Comparison of ENCODE assay signal across 12 cellular contexts in genomic region chr9:121298016-121298538, GRCh38. TPM values are rescaled to one million over a fixed set of nuclear protein-coding genes. Genes with fewer than 3 reads are reported as not detected.
DNase-seq lines count a peak whose midpoint lies in the region; ATAC-seq, FAIRE-seq and TF ChIP-seq lines count a peak whose summit lies in the region.
"Had no signal": no experiment of that assay in that cellular context is flagged by ENCODE, and none has a peak within 500 bp of the region (broad histone marks: within the 10 kb centered on the region; RNA-seq: fewer than 3 reads in every experiment).

No MANE protein-coding gene starts in this region.

- H3K36me3 Mint-ChIP-seq in astrocyte (ENCODE audit: low read depth, unreplicated experiment), result peaks cover 23% of the 10 kb centered on the region

- no peak for FAIRE-seq in astrocyte (lab: Jason Lieb, UNC)
- FAIRE-seq: G401.6 had no signal

- peaks cover 22% of the 10 kb centered on the region for H3K4me1 Mint-ChIP-seq in astrocyte (ENCODE audit: low read depth, unreplicated experiment)

- no peaks in the 10 kb centered on the region for H3K9me3 Mint-ChIP-seq in astrocyte (ENCODE audit: unreplicated experiment)

- peaks cover 53 to 78% (median 62%) of the 10 kb centered on the region in 10 experiments for H3K4me1 ChIP-seq in BLaER1 treated with 17β-estradiol and CSF1 and Interleukin-3, amounts not matched to agents 10 nM and 100 nM
- H3K4me1 ChIP-seq in astrocyte (ENCODE audit: insufficient read depth, low read length), result peaks cover 11% of the 10 kb centered on the region
- H3K4me1 ChIP-seq in left lung, result peaks cover 29 to 85% of the 10 kb centered on the region in 2 donors
- peaks cover 56 to 63% of the 10 kb centered on the region in 2 donors for H3K4me1 ChIP-seq in gastrocnemius medialis

- no peak for TF ChIP-seq POLR2A in gastrocnemius medialis (IDR thresholded peaks at IDR 0.05)

- ATAC-seq in left lung, result no peak
- ATAC-seq in gastrocnemius medialis, result no peak
- no peak for ATAC-seq in GM19324 (IDR thresholded peaks at IDR 0.05; ENCODE audit: low FRiP score, unreplicated experiment)

- intact Hi-C loops in left lung (cut with DNase I), result no loop called here
- intact Hi-C loops in gastrocnemius medialis (cut with DNase I; ENCODE audit: low total_unique reads), result loop anchor here (2.0 to 5.0 kb wide), 2 partner anchors 13 to 86 kb away; no protein-coding TSS in a partner anchor

- no peaks in the 10 kb centered on the region for H3K9me3 ChIP-seq in BLaER1 treated with 17β-estradiol and CSF1 and Interleukin-3, amounts not matched to agents 10 nM and 100 nM (replicated peaks in 1 of 11)
- H3K9me3 ChIP-seq in astrocyte (ENCODE audit: insufficient read depth, low read depth, low read length), result no peaks in the 10 kb centered on the region
- no peaks in the 10 kb centered on the region for H3K9me3 ChIP-seq in left lung
- H3K9me3 ChIP-seq in gastrocnemius medialis, result no peaks in the 10 kb centered on the region
- H3K9me3 ChIP-seq: colonic mucosa had no signal

- peaks cover 0 to 89% (median 0%) of the 10 kb centered on the region in 11 experiments; a peak in 5 of 22 replicates for H4K20me1 ChIP-seq in BLaER1 treated with 17β-estradiol and CSF1 and Interleukin-3, amounts not matched to agents 10 nM and 100 nM
- peaks cover 41% of the 10 kb centered on the region for H4K20me1 ChIP-seq in astrocyte (ENCODE audit: insufficient read depth, low read length)

- no peak for TF ChIP-seq CTCF in astrocyte (IDR thresholded peaks at IDR 0.05; ENCODE audit: insufficient read depth, low read depth, low read length)
- no peak for TF ChIP-seq CTCF in left lung (IDR thresholded peaks at IDR 0.05)
- no peak for TF ChIP-seq CTCF in gastrocnemius medialis (IDR thresholded peaks at IDR 0.05 in 4 of 5, conservative IDR thresholded peaks at IDR 0.05 in 1 of 5)

- H3K27ac Mint-ChIP-seq in astrocyte (ENCODE audit: unreplicated experiment), result no peak overlapping the region

- no peak for DNase-seq in astrocyte (ENCODE audit: low read depth)
- no peak for DNase-seq in left lung
- DNase-seq in gastrocnemius medialis, result no peak
- no peak for DNase-seq in dedifferentiated amniotic fluid mesenchymal stem cell (ENCODE audit: extremely low spot score)
- no peak for DNase-seq in C1 segment of cervical spinal cord (lab: John Stamatoyannopoulos, UW)
- no peak for DNase-seq in NCI-H187 treated with DMSO at 0.1 percent for 48 hours (lab: John Stamatoyannopoulos, UW)
- DNase-seq: colonic mucosa, occipital lobe had no signal

- H2AFZ ChIP-seq in astrocyte (ENCODE audit: low read depth, low read length), result no peak overlapping the region

- H3K36me3 ChIP-seq in BLaER1 treated with 17β-estradiol and CSF1 and Interleukin-3, amounts not matched to agents 10 nM and 100 nM, result peaks cover 4 to 54% (median 6%) of the 10 kb centered on the region in 11 experiments; a peak in 13 of 22 replicates
- peaks cover 4% of the 10 kb centered on the region for H3K36me3 ChIP-seq in astrocyte (ENCODE audit: insufficient read depth, low read length)
- H3K36me3 ChIP-seq in left lung, result peaks cover 0 to 25% of the 10 kb centered on the region in 2 donors
- peaks cover 0 to 12% of the 10 kb centered on the region in 2 donors for H3K36me3 ChIP-seq in gastrocnemius medialis

- H3K27me3 ChIP-seq in BLaER1 treated with 17β-estradiol and CSF1 and Interleukin-3, amounts not matched to agents 10 nM and 100 nM, result peaks cover 0 to 11% (median 0%) of the 10 kb centered on the region in 11 experiments; a peak in 4 of 22 replicates
- H3K27me3 ChIP-seq in astrocyte (ENCODE audit: insufficient read depth, low read length) (no peaks in the 10 kb centered on the region), left lung (no peaks in the 10 kb centered on the region), gastrocnemius medialis (no peaks in the 10 kb centered on the region)
- H3K27me3 ChIP-seq: colonic mucosa had no signal

- H3K4me2 ChIP-seq in BLaER1 treated with 17β-estradiol and CSF1 and Interleukin-3, amounts not matched to agents 10 nM and 100 nM, result peak overlapping the region; percentile 90 to 99 (median 96)
- no peak overlapping the region for H3K4me2 ChIP-seq in astrocyte (ENCODE audit: low read length)

- peak overlapping the region; percentile 55 for H3K4me3 Mint-ChIP-seq in astrocyte (ENCODE audit: unreplicated experiment)

- H3K4me3 ChIP-seq in BLaER1 treated with 17β-estradiol and CSF1 and Interleukin-3, amounts not matched to agents 10 nM and 100 nM, result no peak overlapping the region; a peak in 1 of 20 replicates
- H3K4me3 ChIP-seq in astrocyte (ENCODE audit: insufficient read depth, low read depth, low read length) (no peak overlapping the region), left lung (no peak overlapping the region), gastrocnemius medialis (no peak overlapping the region)

- in situ Hi-C loops in gastrocnemius medialis (cut with MboI; ENCODE audit: low sequenced_read_pairs in 4 of 4), result no loop called here

- H3K27me3 Mint-ChIP-seq in astrocyte (ENCODE audit: low read depth, unreplicated experiment), result peaks cover 1% of the 10 kb centered on the region

- peaks cover 19% of the 10 kb centered on the region for H3K79me2 ChIP-seq in astrocyte (ENCODE audit: insufficient read depth, low read length)

- H3K9ac ChIP-seq in BLaER1 treated with 17β-estradiol and CSF1 and Interleukin-3, amounts not matched to agents 10 nM and 100 nM, result peak overlapping the region in 1 of 11 experiments; percentile 15; a peak in 2 of 22 replicates
- no peak overlapping the region for H3K9ac ChIP-seq in astrocyte (ENCODE audit: low read length)

- peak overlapping the region in 7 of 11 experiments; percentile 4 to 64 (median 43); a peak in 12 of 22 replicates for H3K27ac ChIP-seq in BLaER1 treated with 17β-estradiol and CSF1 and Interleukin-3, amounts not matched to agents 10 nM and 100 nM
- H3K27ac ChIP-seq in astrocyte (ENCODE audit: low read depth, low read length) (no peak overlapping the region), left lung (peak overlapping the region; percentile 75 to 79), gastrocnemius medialis (peak overlapping the region; percentile 89 to 95 (median 91))
- H3K27ac ChIP-seq: VCaP had no signal

RNA-seq across cellular contexts. Expression of gene GSN, which starts 30.1 kb away (rescaled TPM):
- total RNA-seq in astrocyte (260 and 357 TPM in 2 replicates), left lung (100 to 1,000 TPM; 395 to 485 TPM), gastrocnemius medialis (100 to 1,000 TPM; 487 to 785 (median 662) TPM)
